ENCODE assay signal across 2 cellular contexts in the genomic region with DNA sequence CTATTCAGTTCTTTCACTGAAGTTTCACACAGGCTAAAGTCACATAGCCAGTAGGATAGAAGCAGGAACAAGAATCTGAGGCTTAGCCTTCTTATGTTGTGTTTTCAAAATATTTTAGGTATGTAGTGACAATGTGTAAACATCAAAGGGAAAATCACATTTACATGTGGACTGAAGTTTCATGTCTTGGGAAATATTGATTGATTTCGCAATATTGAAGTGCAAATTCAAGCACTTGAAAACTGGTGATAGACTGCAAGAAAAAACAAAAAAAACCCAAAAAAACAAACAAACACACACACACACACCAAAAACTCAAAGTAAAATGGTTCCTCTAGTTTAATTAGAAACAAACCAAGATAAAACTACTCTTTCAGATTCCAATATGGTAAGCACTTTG.
A peak's percentile ranks its signal among the peaks of the same experiment; 100 is the strongest.
TF ChIP-seq lines count a peak whose summit lies in the region.

No MANE protein-coding gene starts in this region.

TF ChIP-seq in HepG2, 621 proteins besides CTCF, POLR2A, EP300 and RAD21:
- TF ChIP-seq U2AF2 (IDR thresholded peaks at IDR 0.05; ENCODE audit: low read depth, low read length), result no peak
- TF ChIP-seq SUZ12 (IDR thresholded peaks at IDR 0.05; ENCODE audit: low read depth, low read length), result no peak
- no peak for TF ChIP-seq CEBPG (CRISPR knock-in tag; IDR thresholded peaks at IDR 0.05)
- TF ChIP-seq RFX1 (IDR thresholded peaks at IDR 0.05), result no peak
- peak; percentile 84 for TF ChIP-seq CEBPB (IDR thresholded peaks at IDR 0.05; ENCODE audit: borderline replicate concordance, low read depth, low read length)
- TF ChIP-seq ZNF644 (CRISPR knock-in tag; IDR thresholded peaks at IDR 0.05; ENCODE audit: low read depth), result no peak
- no peak for TF ChIP-seq POLR2G (IDR thresholded peaks at IDR 0.05; ENCODE audit: low read depth, low read length)
- TF ChIP-seq ZNF598 (CRISPR knock-in tag; IDR thresholded peaks at IDR 0.05; ENCODE audit: borderline replicate concordance), result no peak

TF ChIP-seq in K562, 482 proteins besides CTCF, POLR2A, EP300 and RAD21:
- no peak for TF ChIP-seq CEBPG (CRISPR knock-in tag; IDR thresholded peaks at IDR 0.05)
- TF ChIP-seq CEBPG (tag; conservative IDR thresholded peaks at IDR 0.05 in 1 of 2, IDR thresholded peaks at IDR 0.05 in 1 of 2), result peak; percentile 13 to 87; a peak in 2 of 4 replicates
- no peak for TF ChIP-seq ZNF408 (CRISPR knock-in tag; IDR thresholded peaks at IDR 0.05; ENCODE audit: low read depth)
- TF ChIP-seq CEBPB (tag; IDR thresholded peaks at IDR 0.05), result peak; percentile 87
- TF ChIP-seq ZC3H8 (IDR thresholded peaks at IDR 0.05), result no peak
- TF ChIP-seq ZSCAN29 (IDR thresholded peaks at IDR 0.05), result no peak
- TF ChIP-seq, protein P1, sequence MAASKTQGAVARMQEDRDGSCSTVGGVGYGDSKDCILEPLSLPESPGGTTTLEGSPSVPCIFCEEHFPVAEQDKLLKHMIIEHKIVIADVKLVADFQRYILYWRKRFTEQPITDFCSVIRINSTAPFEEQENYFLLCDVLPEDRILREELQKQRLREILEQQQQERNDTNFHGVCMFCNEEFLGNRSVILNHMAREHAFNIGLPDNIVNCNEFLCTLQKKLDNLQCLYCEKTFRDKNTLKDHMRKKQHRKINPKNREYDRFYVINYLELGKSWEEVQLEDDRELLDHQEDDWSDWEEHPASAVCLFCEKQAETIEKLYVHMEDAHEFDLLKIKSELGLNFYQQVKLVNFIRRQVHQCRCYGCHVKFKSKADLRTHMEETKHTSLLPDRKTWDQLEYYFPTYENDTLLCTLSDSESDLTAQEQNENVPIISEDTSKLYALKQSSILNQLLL (CRISPR knock-in tag; IDR thresholded peaks at IDR 0.05; ENCODE audit: borderline replicate concordance), result no peak
- no peak for TF ChIP-seq NR4A1 (CRISPR knock-in tag; IDR thresholded peaks at IDR 0.05)
- TF ChIP-seq NR4A1 (tag; IDR thresholded peaks at IDR 0.05), result no peak
- TF ChIP-seq XRCC5 (IDR thresholded peaks at IDR 0.05; ENCODE audit: low read depth, low read length), result no peak
